In the genomic region with DNA sequence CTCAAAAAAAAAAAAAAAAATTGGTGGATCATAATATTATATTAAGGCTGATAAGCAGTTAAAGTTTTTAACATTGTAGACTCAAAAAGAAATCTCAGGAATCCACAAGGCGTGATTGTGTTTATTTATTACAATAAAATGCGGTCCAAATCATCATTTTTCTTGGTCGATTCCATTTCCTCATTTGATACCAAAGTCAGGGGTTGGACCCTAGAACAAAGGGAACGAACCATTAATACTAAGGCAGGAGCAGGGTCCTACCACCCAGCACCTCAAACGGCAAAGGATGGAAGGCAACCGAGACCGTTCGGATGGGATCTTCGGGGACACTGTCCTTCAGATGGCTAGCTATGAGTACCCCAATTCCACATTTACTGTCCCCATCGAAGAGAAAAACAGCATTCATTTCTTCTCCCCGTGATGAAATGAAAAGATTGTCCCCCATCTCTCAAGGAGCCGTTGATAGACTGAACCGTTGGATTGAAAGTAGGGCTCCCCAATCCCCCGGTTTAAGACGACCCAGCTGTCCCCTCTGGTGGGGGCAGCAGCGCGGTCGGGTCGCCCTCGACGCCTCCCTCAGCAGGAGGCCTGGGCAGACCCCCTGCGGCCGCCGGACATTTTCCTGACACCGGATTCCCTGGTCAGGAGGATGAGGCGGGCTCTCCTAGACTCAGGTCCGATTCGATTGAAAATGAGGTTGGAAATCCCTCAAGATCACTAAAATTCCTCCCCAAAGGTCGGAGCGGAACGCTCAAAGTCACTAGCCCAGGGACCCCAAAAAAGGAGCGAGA, we compare ENCODE assay signal across 8 cellular contexts. TPM values are rescaled to one million over a fixed set of nuclear protein-coding genes. Genes with fewer than 3 reads are reported as not detected.
DNase-seq lines count a peak whose midpoint lies in the region; ATAC-seq and TF ChIP-seq lines count a peak whose summit lies in the region.

No MANE protein-coding gene starts in this region.

- H3K27me3 ChIP-seq in AG04450 (ENCODE audit: control insufficient read depth, insufficient read depth, low read length) (peaks cover 2% of the 10 kb centered on the region), heart left ventricle (peaks cover 0 to 10% (median 0%) of the 10 kb centered on the region in 9 donors)

- peak overlapping the region; percentile 93 for H3K27ac Mint-ChIP-seq in activated CD4-positive, alpha-beta memory T cell treated with anti-CD3 and anti-CD28 coated beads, Interleukin-2, amount 10 ng/mL, durations not matched to agents 7 days and 5 days

- H3K9me3 Mint-ChIP-seq in activated CD4-positive, alpha-beta memory T cell treated with anti-CD3 and anti-CD28 coated beads, Interleukin-2, amount 10 ng/mL, durations not matched to agents 7 days and 5 days = no peaks in the 10 kb centered on the region

- DNase-seq in AG04450 (ENCODE audit: low read depth, low spot score) (no peak), heart left ventricle (peak in 4 of 5 donors; percentile 9 to 62 (median 25)), retinal pigment epithelial cell (ENCODE audit: low read depth) (no peak), NCI-H524 treated with DMSO at 0.1 percent for 48 hours (lab: John Stamatoyannopoulos, UW) (no peak), NCI-H1048 (lab: John Stamatoyannopoulos, UW) (no peak), NCI-H446 (lab: John Stamatoyannopoulos, UW) (no peak)
- DNase-seq in activated CD4-positive, alpha-beta memory T cell treated with anti-CD3 and anti-CD28 coated beads, Interleukin-2, amount 10 ng/mL, durations not matched to agents 7 days and 5 days = no peak

- no peaks in the 10 kb centered on the region for H3K36me3 Mint-ChIP-seq in activated CD4-positive, alpha-beta memory T cell treated with anti-CD3 and anti-CD28 coated beads, Interleukin-2, amount 10 ng/mL, durations not matched to agents 7 days and 5 days (ENCODE audit: low read depth)

- H3K27ac ChIP-seq in AG04450 (ENCODE audit: low read depth, low read length) = no peak overlapping the region
- peak overlapping the region in 9 of 12 donors; percentile 17 to 89 (median 75) for H3K27ac ChIP-seq in heart left ventricle

- peaks cover 23% of the 10 kb centered on the region for H3K4me1 Mint-ChIP-seq in activated CD4-positive, alpha-beta memory T cell treated with anti-CD3 and anti-CD28 coated beads, Interleukin-2, amount 10 ng/mL, durations not matched to agents 7 days and 5 days

- TF ChIP-seq CTCF in AG04450 (IDR thresholded peaks at IDR 0.05; ENCODE audit: low read depth, low read length) (no peak), heart left ventricle (IDR thresholded peaks at IDR 0.05) (no peak), retinal pigment epithelial cell (conservative IDR thresholded peaks at IDR 0.05; ENCODE audit: low read depth, low read length) (no peak)

- CTCF ChIA-PET in AG04450 (lab: Charles Lee) = interaction anchor here (0.7 kb wide), 1 partner anchor 1282 kb away, joined by 10 read pairs; no protein-coding TSS in a partner anchor
- CTCF ChIA-PET in activated CD4-positive, alpha-beta memory T cell treated with anti-CD3 and anti-CD28 coated beads, Interleukin-2, amount 10 ng/mL, durations not matched to agents 7 days and 5 days (lab: Charles Lee) = interaction anchor here (3.7 kb wide), 1 partner anchor 517 kb away, joined by 29 read pairs; no protein-coding TSS in a partner anchor

- peak overlapping the region; percentile 89 for H3K4me3 Mint-ChIP-seq in activated CD4-positive, alpha-beta memory T cell treated with anti-CD3 and anti-CD28 coated beads, Interleukin-2, amount 10 ng/mL, durations not matched to agents 7 days and 5 days

- peak overlapping the region; percentile 76 for H3K4me3 ChIP-seq in AG04450 (ENCODE audit: low read depth, low read length)
- H3K4me3 ChIP-seq in heart left ventricle = peak overlapping the region; percentile 18 to 82 (median 68)
- H3K4me3 ChIP-seq in retinal pigment epithelial cell (ENCODE audit: low read length) = peak overlapping the region; percentile 49

- H3K4me1 ChIP-seq in heart left ventricle = peaks cover 0 to 38% (median 15%) of the 10 kb centered on the region in 12 donors

- 36 to 46% (median 41%) methylated on average over 25 to 32 of the region's 32 CpGs for whole genome bisulfite sequencing in heart left ventricle, 4 donors

- H3K9me3 ChIP-seq in AG04450 (ENCODE audit: control insufficient read depth, insufficient read depth, low read length) (no peaks in the 10 kb centered on the region; the same call in 1 of the 2 replicates), heart left ventricle (no peaks in the 10 kb centered on the region)

- TF ChIP-seq POLR2A in heart left ventricle (IDR thresholded peaks at IDR 0.05) = no peak

- ATAC-seq in GM21515 (IDR thresholded peaks at IDR 0.05; ENCODE audit: unreplicated experiment) (peak; percentile 8), heart left ventricle (peak in 2 of 4 donors; percentile 1 to 5)

- peaks cover 2% of the 10 kb centered on the region for H3K27me3 Mint-ChIP-seq in activated CD4-positive, alpha-beta memory T cell treated with anti-CD3 and anti-CD28 coated beads, Interleukin-2, amount 10 ng/mL, durations not matched to agents 7 days and 5 days

- POLR2A ChIA-PET in AG04450 (lab: Yijun Ruan, JAX) = no interaction called here
- POLR2A ChIA-PET in activated CD4-positive, alpha-beta memory T cell treated with anti-CD3 and anti-CD28 coated beads, Interleukin-2, amount 10 ng/mL, durations not matched to agents 7 days and 5 days (lab: Charles Lee) = interaction anchor here (0.7 to 3.6 kb wide), 14 partner anchors 34 to 750 kb away, joined by 3 to 18 read pairs (median 6); a partner anchor contains a TSS

- H3K36me3 ChIP-seq in heart left ventricle = no peaks in the 10 kb centered on the region

- intact Hi-C loops in heart left ventricle (cut with DNase I) = loop anchor here in 6 of 10 donors (5.0 to 10.0 kb wide), 3 partner anchors 57 to 105 kb away; a partner anchor contains a TSS

RNA-seq across cellular contexts. Expression of a gene that starts 0.6 kb away (rescaled TPM):
- polyA plus RNA-seq in AG04450 (2011; rRNA removed) = 0.29 and 0.89 TPM in 2 replicates
- polyA minus RNA-seq in AG04450 (2011; rRNA and poly(A)+ RNA removed) = 0.32 and 0.35 TPM in 2 replicates
- 10 to 100 TPM; 12.5 to 12.6 TPM for total RNA-seq in activated CD4-positive, alpha-beta memory T cell treated with anti-CD3 and anti-CD28 coated beads, Interleukin-2, amount 10 ng/mL, durations not matched to agents 7 days and 5 days
- total RNA-seq in heart left ventricle = 1 to 10 TPM in 5 of 9 donors, under 1 TPM in 4; 0.16 to 2.4 (median 1.1) TPM
- under 1 TPM; 0.12 to 0.27 TPM for polyA plus RNA-seq in heart left ventricle

Comparison
In these comparisons a context has a peak if more than half of its experiments do, and no peak if none do; other contexts are left out.
1. DNase-seq: peak in heart left ventricle (4 of 5); none in AG04450 (single experiment), activated CD4-positive, alpha-beta memory T cell treated with anti-CD3 and anti-CD28 coated beads, Interleukin-2, amount 10 ng/mL, durations not matched to agents 7 days and 5 days (single experiment), retinal pigment epithelial cell (single experiment), NCI-H524 treated with DMSO at 0.1 percent for 48 hours (single experiment), NCI-H1048 (single experiment) and NCI-H446 (0 of 2).
2. Peak in every context shown above with its lines, with median percentiles within 50 percentile points of each other: H3K4me3 ChIP-seq.